ENCODE assay signal across 21 cellular contexts in the genomic region with DNA sequence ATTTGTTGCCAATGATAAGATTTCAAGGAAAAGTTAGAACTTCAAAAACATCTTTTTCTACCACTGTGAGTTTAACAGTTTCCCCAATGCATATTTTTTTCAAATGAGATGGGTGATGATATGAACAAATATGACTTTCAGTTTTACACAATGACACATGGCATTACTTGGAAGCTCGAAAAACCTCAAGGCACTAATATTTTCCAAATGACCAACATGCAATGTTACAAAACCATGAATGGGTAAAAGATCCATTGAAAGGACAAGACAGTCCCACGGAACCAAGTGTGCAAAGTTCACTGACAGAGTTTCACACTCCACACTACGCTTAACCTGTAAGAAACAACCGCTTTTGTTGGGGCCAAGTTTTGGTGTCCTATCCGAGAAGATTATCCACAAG.
DNase-seq lines count a peak whose midpoint lies in the region; ATAC-seq, FAIRE-seq and TF ChIP-seq lines count a peak whose summit lies in the region.
"Had no signal": no experiment of that assay in that cellular context is flagged by ENCODE, and none has a peak within 500 bp of the region (broad histone marks: within the 10 kb centered on the region; RNA-seq: fewer than 3 reads in every experiment).

No MANE protein-coding gene starts in this region.

- no peak for TF ChIP-seq CTCF in chondrocyte (IDR thresholded peaks at IDR 0.05)

- H4K12ac ChIP-seq in trophoblast cell (ENCODE audit: low read depth, low read length) = no peak overlapping the region

- H3K9me3 Mint-ChIP-seq in chondrocyte (ENCODE audit: low read depth) = peaks cover 8% of the 10 kb centered on the region

- H3K4me3 ChIP-seq in trophoblast cell (ENCODE audit: low read depth, low read length) = no peak overlapping the region
- H3K4me3 ChIP-seq: ovary, transverse colon had no signal

- no peaks in the 10 kb centered on the region for H3K27me3 ChIP-seq in trophoblast cell (ENCODE audit: insufficient read depth, low read length)
- H3K27me3 ChIP-seq: ovary, transverse colon had no signal

- ATAC-seq in sciatic nerve = no peak
- ATAC-seq: right cardiac atrium had no signal

- H3K36me3 ChIP-seq in trophoblast cell (ENCODE audit: control insufficient read depth in 1 of 2, insufficient read depth in 2 of 2, low read length in 2 of 2) = no peaks in the 10 kb centered on the region
- H3K36me3 ChIP-seq: ovary, transverse colon had no signal

- no CpG with 5 or more reads among the region's 5 CpGs for WGBS in trophoblast cell (ENCODE audit: extremely low coverage, insufficient coverage, insufficient read length)

- no peak overlapping the region for H2BK120ac ChIP-seq in trophoblast cell (ENCODE audit: insufficient read depth, low read length, poor library complexity)

- no peaks in the 10 kb centered on the region for H3K9me3 ChIP-seq in trophoblast cell (ENCODE audit: insufficient read depth, low read depth, low read length)
- H3K9me3 ChIP-seq: ovary, transverse colon had no signal

- peak; percentile 66 for FAIRE-seq in GM18507 (lab: Jason Lieb, UNC)

- peaks cover 15% of the 10 kb centered on the region for H3K4me1 Mint-ChIP-seq in chondrocyte (ENCODE audit: low read depth)

- H3K18ac ChIP-seq in trophoblast cell (ENCODE audit: low read length) = no peak overlapping the region

- H3K4ac ChIP-seq in trophoblast cell (ENCODE audit: low read depth, low read length) = no peak overlapping the region

- no peak overlapping the region for H4K8ac ChIP-seq in trophoblast cell (ENCODE audit: low read depth, low read length)

- H3K9ac ChIP-seq in trophoblast cell (ENCODE audit: low read length) = no peak overlapping the region

- H3K4me3 Mint-ChIP-seq in chondrocyte (ENCODE audit: unreplicated experiment) = no peak overlapping the region
- H3K4me3 Mint-ChIP-seq: memory B cell, naive B cell had no signal

- no peak overlapping the region for H3K27ac ChIP-seq in trophoblast cell (ENCODE audit: low read depth, low read length)
- H3K27ac ChIP-seq: epithelial cell of prostate, ovary, transverse colon had no signal

- no peaks in the 10 kb centered on the region for H3K79me1 ChIP-seq in trophoblast cell (ENCODE audit: low read length)

- no peak overlapping the region for H3K14ac ChIP-seq in trophoblast cell (ENCODE audit: low read length)

- intact Hi-C loops in sciatic nerve (cut with DNase I) = no loop called here

- H2AFZ ChIP-seq in trophoblast cell (ENCODE audit: insufficient read depth, low read length, poor library complexity) = no peak overlapping the region

- no peak overlapping the region for H3K23ac ChIP-seq in trophoblast cell (ENCODE audit: low read length)

- H3K27me3 Mint-ChIP-seq in chondrocyte (ENCODE audit: low read depth) = no peaks in the 10 kb centered on the region
- H3K27me3 Mint-ChIP-seq: memory B cell, naive B cell had no signal

- H3K79me2 ChIP-seq in trophoblast cell (ENCODE audit: control insufficient read depth, insufficient read depth, low read length, poor library complexity) = no peaks in the 10 kb centered on the region

- H2BK12ac ChIP-seq in trophoblast cell (ENCODE audit: low read length) = no peak overlapping the region

- peak overlapping the region; percentile 12 for H3K27ac Mint-ChIP-seq in chondrocyte (ENCODE audit: unreplicated experiment)
- H3K27ac Mint-ChIP-seq: memory B cell had no signal

- H4K91ac ChIP-seq in trophoblast cell (ENCODE audit: low read depth, low read length) = no peak overlapping the region

- H2BK5ac ChIP-seq in trophoblast cell (ENCODE audit: low read depth, low read length, poor library complexity) = no peak overlapping the region

- DNase-seq in EH (ENCODE audit: low read depth) = peak; percentile 48
- no peak for DNase-seq in GM18507 (ENCODE audit: extremely low spot score, insufficient read length, low read depth)
- no peak for DNase-seq in chondrocyte (ENCODE audit: low spot score)
- peak; percentile 20 to 75 for DNase-seq in trophoblast cell
- DNase-seq in sciatic nerve (ENCODE audit: low spot score) = no peak
- DNase-seq in GM19240 (ENCODE audit: insufficient read length, low spot score) = no peak
- no peak for DNase-seq in NCI-H82 treated with DMSO at 0.1 percent for 48 hours (lab: John Stamatoyannopoulos, UW; ENCODE audit: unreplicated experiment)
- DNase-seq: activated CD4-positive, alpha-beta T cell treated with anti-CD3 and anti-CD28 coated beads for 1 hour; activated gamma-delta T cell; IMR-90; left cardiac atrium; naive B cell; NCI-H187; NCI-H748 treated with DMSO at 0.1 percent for 48 hours; ovary; right cardiac atrium; Right ventricle myocardium superior; stimulated activated CD4-positive, alpha-beta T cell treated with anti-CD3 and anti-CD28 coated beads, Interleukin-15, amount 100 ng/mL, for 24 hours; transverse colon had no signal

- H3K4me2 ChIP-seq in trophoblast cell (ENCODE audit: low read length) = no peak overlapping the region

- no peak overlapping the region for H2AK5ac ChIP-seq in trophoblast cell (ENCODE audit: low read length)

- H3K4me1 ChIP-seq in trophoblast cell (ENCODE audit: control insufficient read depth in 1 of 2, insufficient read depth in 2 of 2, low read length in 2 of 2) = no peaks in the 10 kb centered on the region
- H3K4me1 ChIP-seq: transverse colon had no signal

- no peaks in the 10 kb centered on the region for H3K36me3 Mint-ChIP-seq in chondrocyte (ENCODE audit: low read depth)

Comparison
In these comparisons a context has a peak if more than half of its experiments do, and no peak if none do; other contexts are left out.
1. DNase-seq: peak in EH (single experiment) and trophoblast cell (2 of 2); none in GM18507 (single experiment), chondrocyte (single experiment), sciatic nerve (single experiment), GM19240 (single experiment) and NCI-H82 treated with DMSO at 0.1 percent for 48 hours (single experiment).